ENCODE assay signal across 12 cellular contexts in genomic region chr2:36800381-36800780, GRCh38.
DNase-seq lines count a peak whose midpoint lies in the region; ATAC-seq lines count a peak whose summit lies in the region.
"Had no signal": no experiment of that assay in that cellular context is flagged by ENCODE, and none has a peak within 500 bp of the region (broad histone marks: within the 10 kb centered on the region; RNA-seq: fewer than 3 reads in every experiment).

No MANE protein-coding gene starts in this region.

- H3K27me3 Mint-ChIP-seq in activated CD4-positive, alpha-beta T cell treated with anti-CD3 and anti-CD28 coated beads, Interleukin-2, amount 10 ng/mL, durations not matched to agents 7 days and 5 days = peaks cover 13% of the 10 kb centered on the region

- POLR2A ChIA-PET in activated CD4-positive, alpha-beta T cell treated with anti-CD3 and anti-CD28 coated beads, Interleukin-2, amount 10 ng/mL, durations not matched to agents 7 days and 5 days (lab: Charles Lee) = no interaction called here

- ATAC-seq in HG03457 (IDR thresholded peaks at IDR 0.05; ENCODE audit: unreplicated experiment) = no peak
- ATAC-seq: A549, left ventricle myocardium superior, SK-N-SH treated with all-trans-retinoic acid at 6 μM for 48 hours had no signal

- H3K9me3 Mint-ChIP-seq in activated CD4-positive, alpha-beta T cell treated with anti-CD3 and anti-CD28 coated beads, Interleukin-2, amount 10 ng/mL, durations not matched to agents 7 days and 5 days = no peaks in the 10 kb centered on the region

- no peak overlapping the region for H3K4me3 Mint-ChIP-seq in activated CD4-positive, alpha-beta T cell treated with anti-CD3 and anti-CD28 coated beads, Interleukin-2, amount 10 ng/mL, durations not matched to agents 7 days and 5 days

- no peak overlapping the region for H3K27ac Mint-ChIP-seq in activated CD4-positive, alpha-beta T cell treated with anti-CD3 and anti-CD28 coated beads, Interleukin-2, amount 10 ng/mL, durations not matched to agents 7 days and 5 days

- H3K36me3 Mint-ChIP-seq in activated CD4-positive, alpha-beta T cell treated with anti-CD3 and anti-CD28 coated beads, Interleukin-2, amount 10 ng/mL, durations not matched to agents 7 days and 5 days (ENCODE audit: low read depth) = no peaks in the 10 kb centered on the region

- peaks cover 8% of the 10 kb centered on the region for H3K4me1 Mint-ChIP-seq in activated CD4-positive, alpha-beta T cell treated with anti-CD3 and anti-CD28 coated beads, Interleukin-2, amount 10 ng/mL, durations not matched to agents 7 days and 5 days

- CTCF ChIA-PET in activated CD4-positive, alpha-beta T cell treated with anti-CD3 and anti-CD28 coated beads, Interleukin-2, amount 10 ng/mL, durations not matched to agents 7 days and 5 days (lab: Charles Lee) = no interaction called here

- peak; percentile 36 to 40 for DNase-seq in activated CD4-positive, alpha-beta T cell treated with anti-CD3 and anti-CD28 coated beads for 24 hours (ENCODE audit: low read depth in 2 of 2)
- DNase-seq in activated CD4-positive, alpha-beta T cell treated with anti-CD3 and anti-CD28 coated beads, Interleukin-2, amount 10 ng/mL, durations not matched to agents 7 days and 5 days = no peak
- DNase-seq in activated gamma-delta T cell treated with Interleukin-2 at 50 U/mL for 16 hours (peak; percentile 15), MV-4-11 (lab: John Stamatoyannopoulos, UW) (no peak), SHP77 treated with DMSO at 0.1 percent for 48 hours (lab: John Stamatoyannopoulos, UW) (no peak)
- DNase-seq in stimulated activated CD4-positive, alpha-beta T cell treated with anti-CD3 and anti-CD28 coated beads, Interleukin-12 subunit alpha, Interleukin-12 subunit beta, amount 100 ng/mL, for 48 hours (ENCODE audit: low read depth in 2 of 3, low spot score in 1 of 3) = peak; percentile 51 to 56 (median 53)
- DNase-seq in stimulated activated CD8-positive, alpha-beta memory T cell treated with anti-CD3 and anti-CD28 coated beads, Interleukin-7, amount 100 ng/mL, for 24 hours (ENCODE audit: low read depth) = peak; percentile 19
- DNase-seq: DMS 273 treated with DMSO at 0.1 percent for 48 hours, left ventricle myocardium superior had no signal

Comparison
In these comparisons a context has a peak if more than half of its experiments do, and no peak if none do; other contexts are left out.
1. DNase-seq: peak in activated CD4-positive, alpha-beta T cell treated with anti-CD3 and anti-CD28 coated beads for 24 hours (2 of 2), activated gamma-delta T cell treated with Interleukin-2 at 50 U/mL for 16 hours (single experiment), stimulated activated CD4-positive, alpha-beta T cell treated with anti-CD3 and anti-CD28 coated beads, Interleukin-12 subunit alpha, Interleukin-12 subunit beta, amount 100 ng/mL, for 48 hours (3 of 3) and stimulated activated CD8-positive, alpha-beta memory T cell treated with anti-CD3 and anti-CD28 coated beads, Interleukin-7, amount 100 ng/mL, for 24 hours (single experiment); none in activated CD4-positive, alpha-beta T cell treated with anti-CD3 and anti-CD28 coated beads, Interleukin-2, amount 10 ng/mL, durations not matched to agents 7 days and 5 days (single experiment), MV-4-11 (single experiment) and SHP77 treated with DMSO at 0.1 percent for 48 hours (single experiment).